ENCODE assay signal across 16 cellular contexts in genomic region chr3:12196684-12197083, GRCh38. TPM values are rescaled to one million over a fixed set of nuclear protein-coding genes. Genes with fewer than 3 reads are reported as not detected.
DNase-seq lines count a peak whose midpoint lies in the region; ATAC-seq, FAIRE-seq and TF ChIP-seq lines count a peak whose summit lies in the region.
"Had no signal": no experiment of that assay in that cellular context is flagged by ENCODE, and none has a peak within 500 bp of the region (broad histone marks: within the 10 kb centered on the region; RNA-seq: fewer than 3 reads in every experiment).

No MANE protein-coding gene starts in this region.

- H3K27me3 Mint-ChIP-seq in activated T-helper 1 cell treated with anti-CD3 and anti-CD28 coated beads, Interleukin-12 subunit alpha, Interleukin-12 subunit beta, Interleukin-2, Interleukin-4 antibody, amounts not matched to agents 30 ng/mL and 10 ng/mL and 1 ng/mL, durations not matched to agents 14 hours and 24 hours and 36 hours (ENCODE audit: insufficient read depth), result no peaks in the 10 kb centered on the region
- H3K27me3 Mint-ChIP-seq: IgD-negative memory B cell had no signal

- peaks cover 62% of the 10 kb centered on the region for H3K4me1 ChIP-seq in A549
- H3K4me1 ChIP-seq in esophagus muscularis mucosa, result peaks cover 9 to 27% (median 19%) of the 10 kb centered on the region in 4 donors

- intact Hi-C loops in activated T-helper 1 cell treated with anti-CD3 and anti-CD28 coated beads, Interleukin-12 subunit alpha, Interleukin-12 subunit beta, Interleukin-2, Interleukin-4 antibody, amounts not matched to agents 30 ng/mL and 10 ng/mL and 1 ng/mL, durations not matched to agents 14 hours and 24 hours and 36 hours (cut with micrococcal nuclease), result loop anchor here (1.0 to 5.0 kb wide), 4 partner anchors 9 to 466 kb away; partner anchors contain the start of gene RAF1
- intact Hi-C loops in esophagus muscularis mucosa (cut with DNase I), result no loop called here
- intact Hi-C loops in posterior cingulate gyrus (cut with DNase I), result no loop called here

- TF ChIP-seq EP300 in A549 (IDR thresholded peaks at IDR 0.05), result no peak
- no peak for TF ChIP-seq EP300 in esophagus muscularis mucosa (IDR thresholded peaks at IDR 0.05)

- POLR2A ChIA-PET in A549 (lab: Yijun Ruan, JAX), result no interaction called here

- no peak for FAIRE-seq in A549 (lab: Jason Lieb, UNC)

- TF ChIP-seq POLR2A in A549 (IDR thresholded peaks at IDR 0.05; ENCODE audit: low read length), result no peak
- no peak for TF ChIP-seq POLR2A in esophagus muscularis mucosa (IDR thresholded peaks at IDR 0.05; ENCODE audit: low read depth)

- TF ChIP-seq CTCF in A549 (IDR thresholded peaks at IDR 0.05) (no peak), esophagus muscularis mucosa (IDR thresholded peaks at IDR 0.05) (no peak)

- no peak for DNase-seq in A549 (ENCODE audit: low read depth in 1 of 2, low spot score in 1 of 2)
- peak; percentile 44 for DNase-seq in LoVo (ENCODE audit: low spot score)
- DNase-seq in activated T-helper 1 cell treated with anti-CD3 and anti-CD28 coated beads, Interleukin-12 subunit alpha, Interleukin-12 subunit beta, Interleukin-2, Interleukin-4 antibody, amounts not matched to agents 30 ng/mL and 10 ng/mL and 1 ng/mL, durations not matched to agents 14 hours and 24 hours and 36 hours (ENCODE audit: low spot score), result no peak
- DNase-seq in esophagus muscularis mucosa (ENCODE audit: extremely low spot score), result peak; percentile 66
- DNase-seq in germinal center (ENCODE audit: low spot score), result no peak
- no peak for DNase-seq in posterior cingulate gyrus
- DNase-seq: COR-L47, H9, NCI-H187 treated with DMSO at 0.1 percent for 48 hours, NCI-H2171, NCI-H446, NCI-H69 had no signal

- no peaks in the 10 kb centered on the region for H3K36me3 ChIP-seq in esophagus muscularis mucosa

- H3K27ac ChIP-seq in A549 (peak overlapping the region; percentile 60 to 94; a peak in 5 of 6 replicates), esophagus muscularis mucosa (replicated peaks in 1 of 4) (no peak overlapping the region)

- H3K27ac Mint-ChIP-seq in activated T-helper 1 cell treated with anti-CD3 and anti-CD28 coated beads, Interleukin-12 subunit alpha, Interleukin-12 subunit beta, Interleukin-2, Interleukin-4 antibody, amounts not matched to agents 30 ng/mL and 10 ng/mL and 1 ng/mL, durations not matched to agents 14 hours and 24 hours and 36 hours, result peak overlapping the region; percentile 0
- H3K27ac Mint-ChIP-seq: H9, IgD-negative memory B cell had no signal

- ATAC-seq in A549, result no peak
- ATAC-seq in GM21390 (IDR thresholded peaks at IDR 0.05; ENCODE audit: unreplicated experiment), result no peak

- H3K9me3 Mint-ChIP-seq in activated T-helper 1 cell treated with anti-CD3 and anti-CD28 coated beads, Interleukin-12 subunit alpha, Interleukin-12 subunit beta, Interleukin-2, Interleukin-4 antibody, amounts not matched to agents 30 ng/mL and 10 ng/mL and 1 ng/mL, durations not matched to agents 14 hours and 24 hours and 36 hours, result no peaks in the 10 kb centered on the region
- H3K9me3 Mint-ChIP-seq: H9, IgD-negative memory B cell had no signal

- no peak for TF ChIP-seq RAD21 in A549 (conservative IDR thresholded peaks at IDR 0.05 in 1 of 2, IDR thresholded peaks at IDR 0.05 in 1 of 2)

- H3K4me2 ChIP-seq in A549, result no peak overlapping the region

- H3K4me3 ChIP-seq in A549 (no peak overlapping the region), esophagus muscularis mucosa (no peak overlapping the region)

- no peak overlapping the region for H3K4me3 Mint-ChIP-seq in activated T-helper 1 cell treated with anti-CD3 and anti-CD28 coated beads, Interleukin-12 subunit alpha, Interleukin-12 subunit beta, Interleukin-2, Interleukin-4 antibody, amounts not matched to agents 30 ng/mL and 10 ng/mL and 1 ng/mL, durations not matched to agents 14 hours and 24 hours and 36 hours
- H3K4me3 Mint-ChIP-seq: H9, IgD-negative memory B cell had no signal

- H3K27me3 ChIP-seq in esophagus muscularis mucosa, result no peaks in the 10 kb centered on the region

- CTCF ChIA-PET in A549 (lab: Yijun Ruan, JAX), result interaction anchor here (1.0 to 32.2 kb wide), 5 partner anchors 9 to 510 kb away, joined by 3 to 976 read pairs (median 15); partner anchors contain the start of gene TIMP4

- WGBS in A549 (ENCODE audit: missing lambda C conversion rate), result 87% methylated on average over 3 of the region's 3 CpGs
- 90% methylated on average over 3 of the region's 3 CpGs for WGBS in esophagus muscularis mucosa

- H3K36me3 Mint-ChIP-seq in activated T-helper 1 cell treated with anti-CD3 and anti-CD28 coated beads, Interleukin-12 subunit alpha, Interleukin-12 subunit beta, Interleukin-2, Interleukin-4 antibody, amounts not matched to agents 30 ng/mL and 10 ng/mL and 1 ng/mL, durations not matched to agents 14 hours and 24 hours and 36 hours (ENCODE audit: low read depth), result no peaks in the 10 kb centered on the region
- H3K36me3 Mint-ChIP-seq: IgD-negative memory B cell had no signal

- H3K4me1 Mint-ChIP-seq in activated T-helper 1 cell treated with anti-CD3 and anti-CD28 coated beads, Interleukin-12 subunit alpha, Interleukin-12 subunit beta, Interleukin-2, Interleukin-4 antibody, amounts not matched to agents 30 ng/mL and 10 ng/mL and 1 ng/mL, durations not matched to agents 14 hours and 24 hours and 36 hours (ENCODE audit: low read depth), result peaks cover 65% of the 10 kb centered on the region

- H3K9me3 ChIP-seq in A549, result no peaks in the 10 kb centered on the region
- no peaks in the 10 kb centered on the region for H3K9me3 ChIP-seq in esophagus muscularis mucosa

TF ChIP-seq in A549, 52 proteins besides CTCF, POLR2A, EP300 and RAD21 (continues in another document):
- TF ChIP-seq KDM5A (IDR thresholded peaks at IDR 0.05), result no peak
- TF ChIP-seq, protein P1, sequence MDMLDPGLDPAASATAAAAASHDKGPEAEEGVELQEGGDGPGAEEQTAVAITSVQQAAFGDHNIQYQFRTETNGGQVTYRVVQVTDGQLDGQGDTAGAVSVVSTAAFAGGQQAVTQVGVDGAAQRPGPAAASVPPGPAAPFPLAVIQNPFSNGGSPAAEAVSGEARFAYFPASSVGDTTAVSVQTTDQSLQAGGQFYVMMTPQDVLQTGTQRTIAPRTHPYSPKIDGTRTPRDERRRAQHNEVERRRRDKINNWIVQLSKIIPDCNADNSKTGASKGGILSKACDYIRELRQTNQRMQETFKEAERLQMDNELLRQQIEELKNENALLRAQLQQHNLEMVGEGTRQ (IDR thresholded peaks at IDR 0.05), result no peak
- TF ChIP-seq ATOH8 (CRISPR knock-in tag; IDR thresholded peaks at IDR 0.05; ENCODE audit: low read depth), result no peak
- TF ChIP-seq SREBF2 (IDR thresholded peaks at IDR 0.05), result no peak
- TF ChIP-seq CBX2 (IDR thresholded peaks at IDR 0.05; ENCODE audit: borderline replicate concordance, low read depth), result no peak
- TF ChIP-seq ZNF302 (CRISPR knock-in tag; IDR thresholded peaks at IDR 0.05), result no peak
- TF ChIP-seq HDAC2 (IDR thresholded peaks at IDR 0.05), result no peak
- no peak for TF ChIP-seq EHMT2 (IDR thresholded peaks at IDR 0.05; ENCODE audit: low read depth)
- TF ChIP-seq MYC (IDR thresholded peaks at IDR 0.05; ENCODE audit: borderline replicate concordance, low read length), result no peak
- TF ChIP-seq REST (IDR thresholded peaks at IDR 0.05), result no peak

RNA-seq across cellular contexts. Expression of gene TIMP4, which starts 38.0 kb away (rescaled TPM):
- polyA plus RNA-seq in A549 (2011; rRNA removed), result 16.0 and 21.2 TPM in 2 replicates
- 6.5 and 8.5 TPM in 2 replicates for polyA plus RNA-seq in A549 (2012; cell fraction: cytosol; rRNA removed)
- polyA plus RNA-seq in A549 (2012; cell fraction: nucleus; rRNA removed), result 4.6 and 6.0 TPM in 2 replicates
- 13.1 to 18.5 TPM (median 15.7 TPM) in 3 replicates for polyA plus RNA-seq in A549 (2017; fragmentation: RNase III; extraction: RNeasy Plus Mini Kit Qiagen cat#74134 plus additional on column Dnase treatment)
- polyA minus RNA-seq in A549 (2011; rRNA and poly(A)+ RNA removed), result 27.4 and 28.2 TPM in 2 replicates
- 0.12 TPM in 1 of 2 replicates, not detected in the other for total RNA-seq in activated T-helper 1 cell treated with anti-CD3 and anti-CD28 coated beads, Interleukin-12 subunit alpha, Interleukin-12 subunit beta, Interleukin-2, Interleukin-4 antibody, amounts not matched to agents 30 ng/mL and 10 ng/mL and 1 ng/mL, durations not matched to agents 14 hours and 24 hours and 36 hours
- 10 to 100 TPM; 24.1 to 48.0 (median 30.5) TPM for total RNA-seq in esophagus muscularis mucosa
- total RNA-seq: HT1080, SK-MEL-5 had no signal
- polyA plus RNA-seq: IgD-negative memory B cell had no signal

Comparison
In these comparisons a context has a peak if more than half of its experiments do, and no peak if none do; other contexts are left out.
1. DNase-seq: peak in LoVo (single experiment) and esophagus muscularis mucosa (single experiment); none in A549 (0 of 2), activated T-helper 1 cell treated with anti-CD3 and anti-CD28 coated beads, Interleukin-12 subunit alpha, Interleukin-12 subunit beta, Interleukin-2, Interleukin-4 antibody, amounts not matched to agents 30 ng/mL and 10 ng/mL and 1 ng/mL, durations not matched to agents 14 hours and 24 hours and 36 hours (single experiment), germinal center (single experiment) and posterior cingulate gyrus (0 of 10).
2. H3K27ac ChIP-seq: peak in A549 (2 of 2); none in esophagus muscularis mucosa (0 of 4).
3. RNA of gene TIMP4, which starts 38.0 kb away (total RNA-seq): 24.1 to 48.0 TPM in esophagus muscularis mucosa; 0.12 TPM in activated T-helper 1 cell treated with anti-CD3 and anti-CD28 coated beads, Interleukin-12 subunit alpha, Interleukin-12 subunit beta, Interleukin-2, Interleukin-4 antibody, amounts not matched to agents 30 ng/mL and 10 ng/mL and 1 ng/mL, durations not matched to agents 14 hours and 24 hours and 36 hours; every median in the first group is over 10 times any median in the second.